ENCODE assay signal across 8 cellular contexts in genomic region chr10:101695404-101695732, GRCh38. TPM values are rescaled to one million over a fixed set of nuclear protein-coding genes. Genes with fewer than 3 reads are reported as not detected.
A peak's percentile ranks its signal among the peaks of the same experiment; 100 is the strongest.
DNase-seq lines count a peak whose midpoint lies in the region; ATAC-seq and TF ChIP-seq lines count a peak whose summit lies in the region.

No MANE protein-coding gene starts in this region.

- H2AFZ ChIP-seq in mammary epithelial cell (ENCODE audit: low read depth, low read length), result peak overlapping the region; percentile 99

- ATAC-seq in mucosa of descending colon (no peak), HG02623 (IDR thresholded peaks at IDR 0.05; ENCODE audit: unreplicated experiment) (no peak), HG03097 (IDR thresholded peaks at IDR 0.05; ENCODE audit: low FRiP score, unreplicated experiment) (no peak)

- no peaks in the 10 kb centered on the region for H3K27me3 ChIP-seq in BLaER1 treated with 17β-estradiol and CSF1 and Interleukin-3, amounts not matched to agents 10 nM and 100 nM
- H3K27me3 ChIP-seq in HUES6 (ENCODE audit: control insufficient read depth, insufficient read depth, low read length) (no peaks in the 10 kb centered on the region), mammary epithelial cell (ENCODE audit: insufficient read depth, low read length) (no peaks in the 10 kb centered on the region)

- peak overlapping the region; percentile 79 to 97 (median 86) for H3K4me2 ChIP-seq in BLaER1 treated with 17β-estradiol and CSF1 and Interleukin-3, amounts not matched to agents 10 nM and 100 nM
- H3K4me2 ChIP-seq in mammary epithelial cell (ENCODE audit: insufficient read depth, low read depth, low read length), result peak overlapping the region; percentile 82

- no peaks in the 10 kb centered on the region for H3K9me3 ChIP-seq in BLaER1 treated with 17β-estradiol and CSF1 and Interleukin-3, amounts not matched to agents 10 nM and 100 nM (replicated peaks in 1 of 11)
- H3K9me3 ChIP-seq in HUES6 (ENCODE audit: control insufficient read depth, insufficient read depth, low read depth, low read length) (no peaks in the 10 kb centered on the region), mammary epithelial cell (replicated peaks; ENCODE audit: insufficient read depth, low read length) (no peaks in the 10 kb centered on the region), mucosa of descending colon (no peaks in the 10 kb centered on the region)

- in situ Hi-C loops in mammary epithelial cell (cut with MboI; ENCODE audit: low sequenced_read_pairs in 2 of 2), result no loop called here

- dilution Hi-C loops in mammary epithelial cell (cut with HindIII; ENCODE audit: low sequenced_read_pairs), result no loop called here

- no TSS peak for BruUV-seq in mammary epithelial cell (replicated peaks; lab: Mats Ljungman, UMichigan)

- H3K27ac ChIP-seq in BLaER1 treated with 17β-estradiol and CSF1 and Interleukin-3, amounts not matched to agents 10 nM and 100 nM, result peak overlapping the region; percentile 95 to 99 (median 98)
- H3K27ac ChIP-seq in HUES6 (ENCODE audit: low read depth, low read length) (no peak overlapping the region), mammary epithelial cell (ENCODE audit: insufficient read depth, low read depth, low read length) (no peak overlapping the region)

- intact Hi-C loops in mammary epithelial cell (cut with micrococcal nuclease), result loop anchor here (2.0 kb wide), 1 partner anchor 85 kb away; no protein-coding TSS in a partner anchor
- intact Hi-C loops in mucosa of descending colon (cut with DNase I, micrococcal nuclease), result no loop called here
- intact Hi-C loops in posterior vena cava (cut with DNase I), result no loop called here

- no peak for TF ChIP-seq CTCF in mammary epithelial cell (conservative IDR thresholded peaks at IDR 0.05 in 1 of 2, IDR thresholded peaks at IDR 0.05 in 1 of 2; ENCODE audit: extremely low read depth in 1 of 2, insufficient read depth in 1 of 2, low read depth in 1 of 2, low read length in 2 of 2)
- TF ChIP-seq CTCF in mucosa of descending colon (IDR thresholded peaks at IDR 0.05), result no peak

- WGBS in mammary epithelial cell (ENCODE audit: low coverage, missing lambda C conversion rate), result 75% methylated on average over 5 of the region's 8 CpGs

- H3K4me1 ChIP-seq in BLaER1 treated with 17β-estradiol and CSF1 and Interleukin-3, amounts not matched to agents 10 nM and 100 nM, result peaks cover 21 to 41% (median 25%) of the 10 kb centered on the region in 10 experiments
- peaks cover 26% of the 10 kb centered on the region for H3K4me1 ChIP-seq in HUES6 (ENCODE audit: control insufficient read depth, insufficient read depth, low read length)
- peaks cover 15% of the 10 kb centered on the region for H3K4me1 ChIP-seq in mammary epithelial cell (ENCODE audit: insufficient read depth, low read length)
- peaks cover 11% of the 10 kb centered on the region for H3K4me1 ChIP-seq in mucosa of descending colon (ENCODE audit: low read depth)

- H3K4me3 ChIP-seq in BLaER1 treated with 17β-estradiol and CSF1 and Interleukin-3, amounts not matched to agents 10 nM and 100 nM, result peak overlapping the region; percentile 69 to 91 (median 86)
- peak overlapping the region; percentile 98 for H3K4me3 ChIP-seq in HUES6 (ENCODE audit: low read depth, low read length)
- H3K4me3 ChIP-seq in mammary epithelial cell (replicated peaks in 1 of 3; ENCODE audit: insufficient read depth in 1 of 3, low read depth in 2 of 3, low read length in 3 of 3), result peak overlapping the region; percentile 6 to 99 (median 96)
- H3K4me3 ChIP-seq in mucosa of descending colon, result peak overlapping the region; percentile 75

- peak overlapping the region; percentile 96 to 99 (median 99) for H3K9ac ChIP-seq in BLaER1 treated with 17β-estradiol and CSF1 and Interleukin-3, amounts not matched to agents 10 nM and 100 nM
- H3K9ac ChIP-seq in HUES6 (ENCODE audit: low read length) (peak overlapping the region; percentile 98), mammary epithelial cell (ENCODE audit: insufficient read depth, low read length) (no peak overlapping the region)

- CTCF ChIA-PET in mammary epithelial cell (lab: Charles Lee; ENCODE audit: low non-redundant PET), result no interaction called here

- peaks cover 71% of the 10 kb centered on the region for H3K79me2 ChIP-seq in mammary epithelial cell (ENCODE audit: insufficient read depth, low read length)

- H4K20me1 ChIP-seq in BLaER1 treated with 17β-estradiol and CSF1 and Interleukin-3, amounts not matched to agents 10 nM and 100 nM, result peaks cover 3 to 23% (median 10%) of the 10 kb centered on the region in 11 experiments; a peak in 14 of 22 replicates
- no peaks in the 10 kb centered on the region for H4K20me1 ChIP-seq in mammary epithelial cell (ENCODE audit: insufficient read depth, low read length)

- peaks cover 0 to 14% (median 0%) of the 10 kb centered on the region in 11 experiments; a peak in 3 of 22 replicates for H3K36me3 ChIP-seq in BLaER1 treated with 17β-estradiol and CSF1 and Interleukin-3, amounts not matched to agents 10 nM and 100 nM
- H3K36me3 ChIP-seq in HUES6 (ENCODE audit: control insufficient read depth, insufficient read depth, low read length) (no peaks in the 10 kb centered on the region; the same call in 1 of the 2 replicates), mammary epithelial cell (ENCODE audit: insufficient read depth, low read length) (peaks cover 2% of the 10 kb centered on the region), mucosa of descending colon (ENCODE audit: low read depth) (no peaks in the 10 kb centered on the region)

- DNase-seq in mammary epithelial cell, result no peak
- no peak for DNase-seq in mucosa of descending colon
- DNase-seq in occipital lobe (lab: John Stamatoyannopoulos, UW), result no peak
- no peak for DNase-seq in posterior vena cava (ENCODE audit: low spot score)

RNA-seq across cellular contexts. Expression of gene FBXW4, which starts 0.4 kb away (rescaled TPM):
- 10 to 100 TPM; 34.7 to 39.5 TPM for total RNA-seq in mammary epithelial cell
- 22.0 TPM for polyA plus RNA-seq in mammary epithelial cell
- polyA minus RNA-seq in mammary epithelial cell, result 99.3 TPM
- total RNA-seq in mucosa of descending colon, result 100 to 1,000 TPM in 1 of 3 donors, 10 to 100 TPM in 2; 57.3 to 126 (median 73.3) TPM
- 68.3 TPM for total RNA-seq in occipital lobe
- 10 to 100 TPM; 69.3 to 75.1 TPM for total RNA-seq in posterior vena cava

Comparison
In these comparisons a context has a peak if more than half of its experiments do, and no peak if none do; other contexts are left out.
1. H3K27ac ChIP-seq: peak in BLaER1 treated with 17β-estradiol and CSF1 and Interleukin-3, amounts not matched to agents 10 nM and 100 nM (11 of 11); none in HUES6 (single experiment) and mammary epithelial cell (single experiment).
2. Peak in every context shown above with its lines, with median percentiles within 50 percentile points of each other: H3K4me3 ChIP-seq.